Comparison of ENCODE assay signal across 1 cellular context in genomic region chr17:49502680-49503079, GRCh38. TPM values are rescaled to one million over a fixed set of nuclear protein-coding genes. Genes with fewer than 3 reads are reported as not detected.
"Had no signal": no experiment of that assay in that cellular context is flagged by ENCODE, and none has a peak within 500 bp of the region (broad histone marks: within the 10 kb centered on the region; RNA-seq: fewer than 3 reads in every experiment).

No MANE protein-coding gene starts in this region.

RNA-seq across cellular contexts. Expression of gene NGFR, which starts 7.6 kb away (rescaled TPM):
- polyA plus RNA-seq: naive thymus-derived CD4-positive, alpha-beta T cell had no signal
